In genomic region chr2:174368691-174369090, GRCh38 we compare ENCODE assay signal across 41 cellular contexts. TPM values are rescaled to one million over a fixed set of nuclear protein-coding genes. Genes with fewer than 3 reads are reported as not detected.
"Had no signal": no experiment of that assay in that cellular context is flagged by ENCODE, and none has a peak within 500 bp of the region (broad histone marks: within the 10 kb centered on the region; RNA-seq: fewer than 3 reads in every experiment).

No MANE protein-coding gene starts in this region.

- H3K27ac ChIP-seq: adrenal gland, ascending aorta, body of pancreas, brain microvascular endothelial cell, breast epithelium, cardiac muscle cell had no signal

- H3K4me3 ChIP-seq: adrenal gland, ascending aorta, body of pancreas, breast epithelium, cardiac muscle cell had no signal

- H3K4me1 ChIP-seq: adrenal gland, ascending aorta, body of pancreas, breast epithelium had no signal

- H3K9me3 ChIP-seq: adrenal gland, ascending aorta had no signal

- H3K4me1 Mint-ChIP-seq: activated naive CD4-positive, alpha-beta T cell treated with anti-CD3 and anti-CD28 coated beads, Interleukin-2, amount 10 ng/mL, durations not matched to agents 7 days and 5 days; activated naive CD4-positive, alpha-beta T cell treated with anti-CD3 and anti-CD28 coated beads, Interleukin-2, amount 50 U/mL, for 24 hours; activated naive CD8-positive, alpha-beta T cell treated with anti-CD3 and anti-CD28 coated beads for 36 hours; activated naive CD8-positive, alpha-beta T cell treated with anti-CD3 and anti-CD28 coated beads, Interleukin-2, amount 10 ng/mL, durations not matched to agents 7 days and 5 days; activated naive CD8-positive, alpha-beta T cell treated with anti-CD3 and anti-CD28 coated beads, Interleukin-2, amount 50 U/mL, for 24 hours; brain had no signal

- H3K4me3 Mint-ChIP-seq: activated naive CD4-positive, alpha-beta T cell treated with anti-CD3 and anti-CD28 coated beads for 36 hours; activated naive CD4-positive, alpha-beta T cell treated with anti-CD3 and anti-CD28 coated beads, Interleukin-2, amount 10 ng/mL, durations not matched to agents 7 days and 5 days; activated naive CD4-positive, alpha-beta T cell treated with anti-CD3 and anti-CD28 coated beads, Interleukin-2, amount 50 U/mL, for 24 hours; activated naive CD8-positive, alpha-beta T cell; activated naive CD8-positive, alpha-beta T cell treated with anti-CD3 and anti-CD28 coated beads for 36 hours; activated naive CD8-positive, alpha-beta T cell treated with anti-CD3 and anti-CD28 coated beads, Interleukin-2, amount 10 ng/mL, durations not matched to agents 7 days and 5 days; activated naive CD8-positive, alpha-beta T cell treated with anti-CD3 and anti-CD28 coated beads, Interleukin-2, amount 50 U/mL, for 24 hours; activated T-cell treated with anti-CD3 and anti-CD28 coated beads, Interleukin-2, amount 50 U/mL, for 24 hours; activated T-cell treated with anti-CD3 and anti-CD28 coated beads, Interleukin-2, amount 50 U/mL, for 4 hours; activated T-cell treated with anti-CD3 and anti-CD28 coated beads, Interleukin-2, amount 50 U/mL, for 72 hours; activated T-helper 1 cell treated with anti-CD3 and anti-CD28 coated beads, Interleukin-12 subunit alpha, Interleukin-12 subunit beta, Interleukin-2, Interleukin-4 antibody, amounts not matched to agents 30 ng/mL and 10 ng/mL and 1 ng/mL, durations not matched to agents 14 hours and 24 hours and 36 hours; activated T-helper 17 cell treated with anti-CD3 and anti-CD28 coated beads, Interleukin-2, amount 50 U/mL, for 72 hours; brain; central memory CD8-positive, alpha-beta T cell had no signal

- DNase-seq: activated effector memory CD4-positive, alpha-beta T cell treated with anti-CD3 and anti-CD28 coated beads, Interleukin-2, amount 50 U/mL, for 16 hours; activated effector memory CD4-positive, alpha-beta T cell treated with Interleukin-2 at 50 U/mL for 16 hours; activated gamma-delta T cell; activated gamma-delta T cell treated with Interleukin-2 at 50 U/mL for 16 hours; activated naive CD4-positive, alpha-beta T cell; activated naive CD4-positive, alpha-beta T cell treated with anti-CD3 and anti-CD28 coated beads for 36 hours; activated naive CD4-positive, alpha-beta T cell treated with anti-CD3 and anti-CD28 coated beads, Interleukin-2, amount 10 ng/mL, durations not matched to agents 7 days and 5 days; activated naive CD4-positive, alpha-beta T cell treated with anti-CD3 and anti-CD28 coated beads, Interleukin-2, amount 50 U/mL, for 16 hours; activated naive CD4-positive, alpha-beta T cell treated with Interleukin-2 at 50 U/mL for 16 hours; activated naive CD8-positive, alpha-beta T cell treated with anti-CD3 and anti-CD28 coated beads for 36 hours; activated naive CD8-positive, alpha-beta T cell treated with anti-CD3 and anti-CD28 coated beads, Interleukin-2, amount 10 ng/mL, durations not matched to agents 7 days and 5 days; activated naive CD8-positive, alpha-beta T cell treated with anti-CD3 and anti-CD28 coated beads, Interleukin-2, amount 50 U/mL, for 24 hours; activated T-cell treated with anti-CD3 and anti-CD28 coated beads, Interleukin-2, amount 50 U/mL, for 24 hours; activated T-cell treated with anti-CD3 and anti-CD28 coated beads, Interleukin-2, amount 50 U/mL, for 4 hours; activated T-cell treated with anti-CD3 and anti-CD28 coated beads, Interleukin-2, amount 50 U/mL, for 48 hours; activated T-cell treated with anti-CD3 and anti-CD28 coated beads, Interleukin-2, amount 50 U/mL, for 72 hours; adrenal gland; amniotic stem cell; amygdala; anterior cingulate cortex; aorta; body of pancreas; brain microvascular endothelial cell; caudate nucleus; central memory CD4-positive, alpha-beta T cell; cerebellar nuclear complex had no signal

- ATAC-seq: activated naive CD4-positive, alpha-beta T cell treated with anti-CD3 and anti-CD28 coated beads, Interleukin-2, amount 50 U/mL, for 72 hours; activated naive CD8-positive, alpha-beta T cell treated with anti-CD3 and anti-CD28 coated beads, Interleukin-2, amount 50 U/mL, for 24 hours; activated T-cell treated with anti-CD3 and anti-CD28 coated beads, Interleukin-2, amount 50 U/mL, for 4 hours; activated T-cell treated with anti-CD3 and anti-CD28 coated beads, Interleukin-2, amount 50 U/mL, for 72 hours; activated T-helper 17 cell treated with anti-CD3 and anti-CD28 coated beads, Interleukin-2, amount 50 U/mL, for 72 hours; body of pancreas had no signal

- H3K27me3 ChIP-seq: adrenal gland, ascending aorta, body of pancreas, brain microvascular endothelial cell, breast epithelium, cardiac muscle cell had no signal

- H3K27me3 Mint-ChIP-seq: activated naive CD4-positive, alpha-beta T cell treated with anti-CD3 and anti-CD28 coated beads, Interleukin-2, amount 10 ng/mL, durations not matched to agents 7 days and 5 days; activated naive CD4-positive, alpha-beta T cell treated with anti-CD3 and anti-CD28 coated beads, Interleukin-2, amount 50 U/mL, for 24 hours; activated naive CD8-positive, alpha-beta T cell; activated naive CD8-positive, alpha-beta T cell treated with anti-CD3 and anti-CD28 coated beads for 36 hours; activated naive CD8-positive, alpha-beta T cell treated with anti-CD3 and anti-CD28 coated beads, Interleukin-2, amount 10 ng/mL, durations not matched to agents 7 days and 5 days; activated naive CD8-positive, alpha-beta T cell treated with anti-CD3 and anti-CD28 coated beads, Interleukin-2, amount 50 U/mL, for 24 hours; activated T-cell treated with anti-CD3 and anti-CD28 coated beads, Interleukin-2, amount 50 U/mL, for 24 hours; activated T-helper 17 cell treated with anti-CD3 and anti-CD28 coated beads, Interleukin-2, amount 50 U/mL, for 72 hours; central memory CD8-positive, alpha-beta T cell had no signal

- H3K27ac Mint-ChIP-seq: activated naive CD4-positive, alpha-beta T cell treated with anti-CD3 and anti-CD28 coated beads for 36 hours; activated naive CD4-positive, alpha-beta T cell treated with anti-CD3 and anti-CD28 coated beads, Interleukin-2, amount 10 ng/mL, durations not matched to agents 7 days and 5 days; activated naive CD4-positive, alpha-beta T cell treated with anti-CD3 and anti-CD28 coated beads, Interleukin-2, amount 50 U/mL, for 72 hours; activated naive CD8-positive, alpha-beta T cell; activated naive CD8-positive, alpha-beta T cell treated with anti-CD3 and anti-CD28 coated beads for 36 hours; activated naive CD8-positive, alpha-beta T cell treated with anti-CD3 and anti-CD28 coated beads, Interleukin-2, amount 10 ng/mL, durations not matched to agents 7 days and 5 days; activated naive CD8-positive, alpha-beta T cell treated with anti-CD3 and anti-CD28 coated beads, Interleukin-2, amount 50 U/mL, for 24 hours; activated T-cell treated with anti-CD3 and anti-CD28 coated beads, Interleukin-2, amount 50 U/mL, for 24 hours; activated T-helper 1 cell treated with anti-CD3 and anti-CD28 coated beads, Interleukin-12 subunit alpha, Interleukin-12 subunit beta, Interleukin-2, Interleukin-4 antibody, amounts not matched to agents 30 ng/mL and 10 ng/mL and 1 ng/mL, durations not matched to agents 14 hours and 24 hours and 36 hours; activated T-helper 17 cell treated with anti-CD3 and anti-CD28 coated beads, Interleukin-2, amount 50 U/mL, for 72 hours; activated T-helper 2 cell treated with anti-CD3 and anti-CD28 coated beads, Interferon-gamma antibody, Interleukin-2, Interleukin-4, amounts not matched to agents 10 μg/mL and 5 μg/mL and 100 μg/mL, durations not matched to agents 14 hours and 24 hours and 36 hours; brain had no signal

RNA-seq across cellular contexts. Expression of gene SP9, which starts 33.9 kb away (rescaled TPM):
- total RNA-seq: activated naive CD4-positive, alpha-beta T cell treated with anti-CD3 and anti-CD28 coated beads for 36 hours; activated naive CD4-positive, alpha-beta T cell treated with anti-CD3 and anti-CD28 coated beads, Interleukin-2, amount 50 U/mL, for 72 hours; activated naive CD8-positive, alpha-beta T cell treated with anti-CD3 and anti-CD28 coated beads for 36 hours; activated naive CD8-positive, alpha-beta T cell treated with anti-CD3 and anti-CD28 coated beads, Interleukin-2, amount 10 ng/mL, durations not matched to agents 7 days and 5 days; activated T-cell treated with anti-CD3 and anti-CD28 coated beads, Interleukin-2, amount 50 U/mL, for 4 hours; activated T-cell treated with anti-CD3 and anti-CD28 coated beads, Interleukin-2, amount 50 U/mL, for 72 hours; activated T-helper 1 cell treated with anti-CD3 and anti-CD28 coated beads, Interleukin-12 subunit alpha, Interleukin-12 subunit beta, Interleukin-2, Interleukin-4 antibody, amounts not matched to agents 30 ng/mL and 10 ng/mL and 1 ng/mL, durations not matched to agents 14 hours and 24 hours and 36 hours; activated T-helper 17 cell treated with anti-CD3 and anti-CD28 coated beads, Interleukin-2, amount 50 U/mL, for 72 hours; activated T-helper 2 cell treated with anti-CD3 and anti-CD28 coated beads, Interferon-gamma antibody, Interleukin-2, Interleukin-4, amounts not matched to agents 10 μg/mL and 5 μg/mL and 100 μg/mL, durations not matched to agents 14 hours and 24 hours and 36 hours; adrenal gland; aorta; ascending aorta; astrocyte; body of pancreas; bronchial epithelial cell; cardiac muscle cell; cardiac septum; chondrocyte had no signal
